Comparison of ENCODE assay signal across 11 cellular contexts in the genomic region with DNA sequence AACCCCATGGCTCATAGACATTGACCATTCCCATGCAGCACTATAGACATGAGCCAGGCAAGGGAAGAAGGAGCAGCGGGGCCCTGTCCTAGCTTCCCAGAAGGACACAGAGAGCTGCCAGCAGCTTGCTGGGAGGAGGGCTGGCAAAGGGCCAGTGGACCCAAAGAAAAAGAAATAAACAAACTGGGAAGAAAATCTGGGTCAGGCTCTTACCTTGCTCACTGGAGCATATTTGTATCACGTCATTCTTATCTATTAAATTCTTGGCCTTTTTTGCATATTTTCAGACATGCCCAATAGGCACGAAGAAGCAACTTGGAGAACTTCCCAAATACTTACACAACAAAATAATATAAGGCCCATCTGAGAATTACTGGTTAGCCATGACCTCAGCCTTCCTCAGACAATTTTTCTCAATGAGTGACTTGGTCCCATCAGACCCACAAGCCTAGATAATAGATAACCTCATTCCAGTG. TPM values are rescaled to one million over a fixed set of nuclear protein-coding genes. Genes with fewer than 3 reads are reported as not detected.
DNase-seq lines count a peak whose midpoint lies in the region; ATAC-seq, FAIRE-seq and TF ChIP-seq lines count a peak whose summit lies in the region.
"Had no signal": no experiment of that assay in that cellular context is flagged by ENCODE, and none has a peak within 500 bp of the region (broad histone marks: within the 10 kb centered on the region; RNA-seq: fewer than 3 reads in every experiment).

No MANE protein-coding gene starts in this region.

- H3K4me3 ChIP-seq in HEK293 (ENCODE audit: low read depth, low read length) (no peak overlapping the region), astrocyte of the spinal cord (ENCODE audit: low read depth, low read length) (no peak overlapping the region), kidney epithelial cell (ENCODE audit: low read depth, low read length) (no peak overlapping the region), colonic mucosa (no peak overlapping the region)

- H3K27ac ChIP-seq in HEK293 (ENCODE audit: extremely low read depth, low read depth, low read length) (no peak overlapping the region), colonic mucosa (no peak overlapping the region)

- in situ Hi-C loops in ACHN (cut with HindIII; ENCODE audit: low pct_ligation_motif_present, low pct_unique_long_range_greater_than_20kb, low sequenced_read_pairs), result no loop called here
- in situ Hi-C loops in astrocyte of the spinal cord (cut with HindIII; ENCODE audit: low sequenced_read_pairs), result no loop called here

- intact Hi-C loops in colonic mucosa (cut with DNase I), result no loop called here

- peak; percentile 24 for DNase-seq in ACHN
- peak; percentile 55 for DNase-seq in astrocyte of the spinal cord (ENCODE audit: low read depth, low spot score)
- peak; percentile 45 for DNase-seq in kidney epithelial cell (ENCODE audit: low read depth)
- DNase-seq in GM12892 (ENCODE audit: insufficient read length), result no peak
- no peak for DNase-seq in OCI-M2 (lab: John Stamatoyannopoulos, UW; ENCODE audit: unreplicated experiment)
- no peak for DNase-seq in colonic mucosa
- DNase-seq: Calu3 had no signal

- no peaks in the 10 kb centered on the region for H3K9me3 ChIP-seq in HEK293 (ENCODE audit: control insufficient read depth, insufficient read depth, low read depth, low read length)
- H3K9me3 ChIP-seq in colonic mucosa, result no peaks in the 10 kb centered on the region

- H3K27me3 ChIP-seq in kidney epithelial cell (ENCODE audit: control insufficient read depth, insufficient read depth, low read length) (no peaks in the 10 kb centered on the region), colonic mucosa (no peaks in the 10 kb centered on the region)

- TF ChIP-seq POLR2A in GM12892 (IDR thresholded peaks at IDR 0.05; ENCODE audit: low read depth, low read length), result no peak

- CTCF ChIA-PET in HEK293 (lab: Yijun Ruan, JAX), result interaction anchor here (1.2 kb wide), 1 partner anchor 160 kb away, joined by 5 read pairs; no protein-coding TSS in a partner anchor

- H3K36me3 ChIP-seq in HEK293 (ENCODE audit: control insufficient read depth in 2 of 2, insufficient read depth in 1 of 2, low read length in 2 of 2) (no peaks in the 10 kb centered on the region), kidney epithelial cell (ENCODE audit: control insufficient read depth, insufficient read depth, low read length) (no peaks in the 10 kb centered on the region), colonic mucosa (no peaks in the 10 kb centered on the region)

- FAIRE-seq in GM12892 (lab: Jason Lieb, UNC), result no peak
- FAIRE-seq: endometrium had no signal

- H3K4me1 ChIP-seq in HEK293 (ENCODE audit: control insufficient read depth, insufficient read depth, low read length) (peaks cover 8% of the 10 kb centered on the region; the same call in 1 of the 2 replicates), colonic mucosa (no peaks in the 10 kb centered on the region)

- TF ChIP-seq CTCF in HEK293 (tag by site-specific recombination; IDR thresholded peaks at IDR 0.05) (no peak), astrocyte of the spinal cord (IDR thresholded peaks at IDR 0.05; ENCODE audit: low read depth, low read length) (no peak), kidney epithelial cell (IDR thresholded peaks at IDR 0.05; ENCODE audit: insufficient read depth, low read length, poor library complexity, severe bottlenecking) (no peak), colonic mucosa (IDR thresholded peaks at IDR 0.05) (no peak)

- no peak for ATAC-seq in HG03571 (IDR thresholded peaks at IDR 0.05; ENCODE audit: unreplicated experiment)

- POLR2A ChIA-PET in HEK293 (lab: Yijun Ruan, JAX), result no interaction called here

- H3K9ac ChIP-seq in colonic mucosa (ENCODE audit: low read depth in 2 of 2, low read length in 2 of 2), result no peak overlapping the region

TF ChIP-seq in HEK293, 187 proteins besides CTCF, POLR2A, EP300 and RAD21:
- TF ChIP-seq ATF2 (tag by site-specific recombination; IDR thresholded peaks at IDR 0.05; ENCODE audit: low read depth) (peak; percentile 82), ZNF670 (tag by site-specific recombination; IDR thresholded peaks at IDR 0.05; ENCODE audit: low read depth) (no peak), ZNF629 (tag by site-specific recombination; IDR thresholded peaks at IDR 0.05) (peak; percentile 72), ZNF837 (tag by site-specific recombination; IDR thresholded peaks at IDR 0.05) (no peak), EGR2 (tag by site-specific recombination; IDR thresholded peaks at IDR 0.05; ENCODE audit: low read depth) (no peak), ZNF623 (tag by site-specific recombination; IDR thresholded peaks at IDR 0.05) (no peak), ZNF16 (tag by site-specific recombination; IDR thresholded peaks at IDR 0.05; ENCODE audit: low read depth) (no peak), FEZF1 (tag by site-specific recombination; IDR thresholded peaks at IDR 0.05) (peak; percentile 60), ZNF324 (tag by site-specific recombination; IDR thresholded peaks at IDR 0.05) (no peak), ZNF354C (tag by site-specific recombination; IDR thresholded peaks at IDR 0.05; ENCODE audit: borderline replicate concordance, low read depth) (no peak), SP3 (tag by site-specific recombination; IDR thresholded peaks at IDR 0.05) (no peak), ZNF302 (tag by site-specific recombination; IDR thresholded peaks at IDR 0.05; ENCODE audit: low read depth) (no peak), ZBTB44 (tag by site-specific recombination; IDR thresholded peaks at IDR 0.05) (no peak), ZNF473 (tag by site-specific recombination; IDR thresholded peaks at IDR 0.05) (no peak), ZNF184 (tag by site-specific recombination; IDR thresholded peaks at IDR 0.05) (no peak), ZNF391 (tag by site-specific recombination; IDR thresholded peaks at IDR 0.05; ENCODE audit: borderline replicate concordance, low read depth) (no peak), ZNF596 (tag by site-specific recombination; IDR thresholded peaks at IDR 0.05) (no peak)
- TF ChIP-seq, protein P1, sequence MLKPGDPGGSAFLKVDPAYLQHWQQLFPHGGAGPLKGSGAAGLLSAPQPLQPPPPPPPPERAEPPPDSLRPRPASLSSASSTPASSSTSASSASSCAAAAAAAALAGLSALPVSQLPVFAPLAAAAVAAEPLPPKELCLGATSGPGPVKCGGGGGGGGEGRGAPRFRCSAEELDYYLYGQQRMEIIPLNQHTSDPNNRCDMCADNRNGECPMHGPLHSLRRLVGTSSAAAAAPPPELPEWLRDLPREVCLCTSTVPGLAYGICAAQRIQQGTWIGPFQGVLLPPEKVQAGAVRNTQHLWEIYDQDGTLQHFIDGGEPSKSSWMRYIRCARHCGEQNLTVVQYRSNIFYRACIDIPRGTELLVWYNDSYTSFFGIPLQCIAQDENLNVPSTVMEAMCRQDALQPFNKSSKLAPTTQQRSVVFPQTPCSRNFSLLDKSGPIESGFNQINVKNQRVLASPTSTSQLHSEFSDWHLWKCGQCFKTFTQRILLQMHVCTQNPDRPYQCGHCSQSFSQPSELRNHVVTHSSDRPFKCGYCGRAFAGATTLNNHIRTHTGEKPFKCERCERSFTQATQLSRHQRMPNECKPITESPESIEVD (tag by site-specific recombination; IDR thresholded peaks at IDR 0.05), result peak; percentile 33; the same call in 1 of the 2 replicates

RNA-seq across cellular contexts. Expression of gene RASGRP1, which starts 28.4 kb away (rescaled TPM):
- total RNA-seq in kidney epithelial cell (3.1 TPM in 2 replicates), colonic mucosa (1 to 10 TPM in 1 of 2 donors, under 1 TPM in 1; 0.96 to 1.5 TPM)
- 18.1 TPM for polyA plus RNA-seq in GM12892 (2012; ENCODE audit: missing spikeins)
- total RNA-seq: MCF 10A had no signal

Comparison
In these comparisons a context has a peak if more than half of its experiments do, and no peak if none do; other contexts are left out.
1. DNase-seq: peak in ACHN (single experiment), astrocyte of the spinal cord (single experiment) and kidney epithelial cell (single experiment); none in GM12892 (single experiment), OCI-M2 (single experiment) and colonic mucosa (single experiment).